In genomic region chr20:33555755-33556154, GRCh38 we compare ENCODE assay signal across 11 cellular contexts.
DNase-seq lines count a peak whose midpoint lies in the region; ATAC-seq and TF ChIP-seq lines count a peak whose summit lies in the region.
"Had no signal": no experiment of that assay in that cellular context is flagged by ENCODE, and none has a peak within 500 bp of the region (broad histone marks: within the 10 kb centered on the region; RNA-seq: fewer than 3 reads in every experiment).

No MANE protein-coding gene starts in this region.

- H3K36me3 ChIP-seq in iPS-18a (ENCODE audit: control insufficient read depth, low read depth, low read length): no peaks in the 10 kb centered on the region
- H3K36me3 ChIP-seq: MG63 had no signal

- no peaks in the 10 kb centered on the region for H3K9me3 Mint-ChIP-seq in activated CD4-positive, alpha-beta T cell treated with anti-CD3 and anti-CD28 coated beads for 36 hours (ENCODE audit: low read depth)
- no peaks in the 10 kb centered on the region for H3K9me3 Mint-ChIP-seq in activated B cell treated with CpG ODN at 0.5 μM for 24 hours
- no peaks in the 10 kb centered on the region for H3K9me3 Mint-ChIP-seq in stimulated activated naive CD8-positive, alpha-beta T cell treated with anti-CD3 and anti-CD28 coated beads, Interleukin-15, amount 100 ng/mL, for 72 hours

- no peak for TF ChIP-seq CTCF in activated B cell treated with CpG ODN at 0.5 μM for 24 hours (IDR thresholded peaks at IDR 0.05)

- H3K4me3 ChIP-seq in iPS-18a (ENCODE audit: low read length): no peak overlapping the region
- H3K4me3 ChIP-seq: MG63 had no signal

- peaks cover 11% of the 10 kb centered on the region for H3K4me1 ChIP-seq in iPS-18a (ENCODE audit: control insufficient read depth, low read depth, low read length)

- H3K9ac ChIP-seq in iPS-18a (ENCODE audit: low read length): peak overlapping the region; percentile 38

- peak overlapping the region; percentile 70 for H3K27ac ChIP-seq in iPS-18a (ENCODE audit: low read length)

- CTCF ChIA-PET in activated CD4-positive, alpha-beta T cell treated with anti-CD3 and anti-CD28 coated beads for 36 hours (lab: Charles Lee): no interaction called here
- CTCF ChIA-PET in activated B cell treated with CpG ODN at 0.5 μM for 24 hours (lab: Charles Lee): no interaction called here

- POLR2A ChIA-PET in activated CD4-positive, alpha-beta T cell treated with anti-CD3 and anti-CD28 coated beads for 36 hours (lab: Charles Lee): interaction anchor here (1.6 kb wide), 1 partner anchor 66 kb away, joined by 10 read pairs; the partner anchor contains the start of gene CBFA2T2
- POLR2A ChIA-PET in activated B cell treated with CpG ODN at 0.5 μM for 24 hours (lab: Charles Lee): interaction anchor here (1.6 kb wide), 1 partner anchor 66 kb away, joined by 13 read pairs; the partner anchor contains the start of gene CBFA2T2

- peaks cover 12% of the 10 kb centered on the region for H3K36me3 Mint-ChIP-seq in activated CD4-positive, alpha-beta T cell treated with anti-CD3 and anti-CD28 coated beads for 36 hours (ENCODE audit: low read depth)
- H3K36me3 Mint-ChIP-seq in activated B cell treated with CpG ODN at 0.5 μM for 24 hours (ENCODE audit: low read depth): peaks cover 28% of the 10 kb centered on the region

- intact Hi-C loops in activated CD4-positive, alpha-beta T cell treated with anti-CD3 and anti-CD28 coated beads for 36 hours (cut with DNase I, micrococcal nuclease): loop anchor here (1.0 to 10.0 kb wide), 10 partner anchors 37 to 437 kb away; partner anchors contain the start of genes ACTL10 (in 2 of the 2), C20orf144 (in 1 of the 2), CBFA2T2 (in 1 of the 2) and CHMP4B (in 1 of the 2)
- intact Hi-C loops in activated B cell treated with CpG ODN at 0.5 μM for 24 hours (cut with micrococcal nuclease): loop anchor here (1.0 to 5.0 kb wide), 4 partner anchors 13 to 66 kb away; no protein-coding TSS in a partner anchor

- ATAC-seq in activated CD4-positive, alpha-beta T cell treated with anti-CD3 and anti-CD28 coated beads for 36 hours: no peak
- no peak for ATAC-seq in activated B cell treated with CpG ODN at 0.5 μM for 24 hours (ENCODE audit: low read depth)
- ATAC-seq in stimulated activated naive CD8-positive, alpha-beta T cell treated with anti-CD3 and anti-CD28 coated beads, Interleukin-15, amount 100 ng/mL, for 72 hours: no peak
- no peak for ATAC-seq in HG02588 (IDR thresholded peaks at IDR 0.05; ENCODE audit: unreplicated experiment)

- DNase-seq in activated CD4-positive, alpha-beta T cell treated with anti-CD3 and anti-CD28 coated beads for 36 hours: no peak
- DNase-seq in activated CD4-positive, alpha-beta T cell treated with anti-CD3 and anti-CD28 coated beads for 1 hour: no peak
- DNase-seq in activated B cell treated with CpG ODN at 0.5 μM for 24 hours: no peak
- DNase-seq in stimulated activated naive CD8-positive, alpha-beta T cell treated with anti-CD3 and anti-CD28 coated beads, Interleukin-15, amount 100 ng/mL, for 72 hours: no peak
- DNase-seq in DMS153 (lab: John Stamatoyannopoulos, UW): no peak
- DNase-seq in NCI-H2196 (lab: John Stamatoyannopoulos, UW; ENCODE audit: unreplicated experiment): no peak
- DNase-seq: activated T-cell treated with anti-CD3 and anti-CD28 coated beads, Interleukin-2, amount 50 U/mL, for 1 hour; cortex of kidney had no signal

- H3K9me3 ChIP-seq in iPS-18a (ENCODE audit: control insufficient read depth, low read depth, low read length): no peaks in the 10 kb centered on the region
- H3K9me3 ChIP-seq: MG63 had no signal

- no peaks in the 10 kb centered on the region for H3K27me3 Mint-ChIP-seq in activated CD4-positive, alpha-beta T cell treated with anti-CD3 and anti-CD28 coated beads for 36 hours
- H3K27me3 Mint-ChIP-seq in activated B cell treated with CpG ODN at 0.5 μM for 24 hours: no peaks in the 10 kb centered on the region
- no peaks in the 10 kb centered on the region for H3K27me3 Mint-ChIP-seq in stimulated activated naive CD8-positive, alpha-beta T cell treated with anti-CD3 and anti-CD28 coated beads, Interleukin-15, amount 100 ng/mL, for 72 hours

- peaks cover 30% of the 10 kb centered on the region for H3K4me1 Mint-ChIP-seq in activated CD4-positive, alpha-beta T cell treated with anti-CD3 and anti-CD28 coated beads for 36 hours
- H3K4me1 Mint-ChIP-seq in activated B cell treated with CpG ODN at 0.5 μM for 24 hours: peaks cover 38% of the 10 kb centered on the region
- peaks cover 14% of the 10 kb centered on the region for H3K4me1 Mint-ChIP-seq in stimulated activated naive CD8-positive, alpha-beta T cell treated with anti-CD3 and anti-CD28 coated beads, Interleukin-15, amount 100 ng/mL, for 72 hours

- peak overlapping the region; percentile 91 for H3K27ac Mint-ChIP-seq in activated CD4-positive, alpha-beta T cell treated with anti-CD3 and anti-CD28 coated beads for 36 hours
- H3K27ac Mint-ChIP-seq in activated B cell treated with CpG ODN at 0.5 μM for 24 hours: peak overlapping the region; percentile 91
- H3K27ac Mint-ChIP-seq in stimulated activated naive CD8-positive, alpha-beta T cell treated with anti-CD3 and anti-CD28 coated beads, Interleukin-15, amount 100 ng/mL, for 72 hours: peak overlapping the region; percentile 65 to 84

- no peaks in the 10 kb centered on the region for H3K27me3 ChIP-seq in iPS-18a (ENCODE audit: control insufficient read depth, insufficient read depth, low read length)
- H3K27me3 ChIP-seq: MG63 had no signal

- H3K4me3 Mint-ChIP-seq in activated CD4-positive, alpha-beta T cell treated with anti-CD3 and anti-CD28 coated beads for 36 hours: no peak overlapping the region
- H3K4me3 Mint-ChIP-seq in activated B cell treated with CpG ODN at 0.5 μM for 24 hours: peak overlapping the region; percentile 52
- peak overlapping the region; percentile 19 to 20 for H3K4me3 Mint-ChIP-seq in stimulated activated naive CD8-positive, alpha-beta T cell treated with anti-CD3 and anti-CD28 coated beads, Interleukin-15, amount 100 ng/mL, for 72 hours
